ENCODE assay signal across 9 cellular contexts in the genomic region with DNA sequence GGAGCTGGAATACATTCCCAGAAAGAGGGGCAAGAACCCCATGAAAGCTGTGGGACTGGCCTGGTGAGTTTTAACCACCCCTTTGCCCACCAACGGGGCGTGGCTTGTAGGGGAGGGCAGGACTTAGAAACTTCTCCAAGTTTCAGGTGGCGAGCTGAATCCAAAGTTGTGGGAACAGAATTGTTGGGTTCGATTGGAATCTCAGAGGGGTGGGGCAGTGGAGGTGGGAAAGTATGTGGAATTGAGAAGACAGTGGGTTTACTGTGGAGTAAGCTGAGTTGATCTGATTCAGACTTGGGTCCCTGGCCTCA. TPM values are rescaled to one million over a fixed set of nuclear protein-coding genes. Genes with fewer than 3 reads are reported as not detected.
DNase-seq lines count a peak whose midpoint lies in the region; FAIRE-seq and TF ChIP-seq lines count a peak whose summit lies in the region.
"Had no signal": no experiment of that assay in that cellular context is flagged by ENCODE, and none has a peak within 500 bp of the region (broad histone marks: within the 10 kb centered on the region; RNA-seq: fewer than 3 reads in every experiment).

No MANE protein-coding gene starts in this region.

- H3K36me3 Mint-ChIP-seq in T-helper 1 cell treated with Interleukin-12 subunit alpha and Interleukin-12 subunit beta and Interleukin-4 antibody, amounts not matched to agents 30 μg/mL and 1 μg/mL, for 36 hours (ENCODE audit: low read depth) = peaks cover 37% of the 10 kb centered on the region
- H3K36me3 Mint-ChIP-seq in activated naive CD8-positive, alpha-beta T cell = peaks cover 6% of the 10 kb centered on the region

- no peak overlapping the region for H3K27ac Mint-ChIP-seq in T-helper 1 cell treated with Interleukin-12 subunit alpha and Interleukin-12 subunit beta and Interleukin-4 antibody, amounts not matched to agents 30 μg/mL and 1 μg/mL, for 36 hours
- H3K27ac Mint-ChIP-seq in activated naive CD8-positive, alpha-beta T cell = peak overlapping the region; percentile 11

- H3K4me1 Mint-ChIP-seq in T-helper 1 cell treated with Interleukin-12 subunit alpha and Interleukin-12 subunit beta and Interleukin-4 antibody, amounts not matched to agents 30 μg/mL and 1 μg/mL, for 36 hours (ENCODE audit: low read depth) = peaks cover 33% of the 10 kb centered on the region
- H3K4me1 Mint-ChIP-seq in activated naive CD8-positive, alpha-beta T cell (ENCODE audit: low read depth) = peaks cover 43% of the 10 kb centered on the region

- H3K9me3 ChIP-seq in kidney (ENCODE audit: control insufficient read depth in 1 of 2, low read length in 2 of 2) = no peaks in the 10 kb centered on the region
- H3K9me3 ChIP-seq in subcutaneous abdominal adipose tissue (ENCODE audit: control insufficient read depth in 5 of 5, low read length in 5 of 5) = no peaks in the 10 kb centered on the region

- TF ChIP-seq CTCF in kidney (IDR thresholded peaks at IDR 0.05; ENCODE audit: borderline replicate concordance, extremely low read depth, insufficient read depth) = no peak

- H3K9ac ChIP-seq in kidney (ENCODE audit: low read length in 2 of 2) = peak overlapping the region; percentile 43 to 56
- peak overlapping the region in 4 of 5 donors; percentile 78 to 89 (median 82) for H3K9ac ChIP-seq in subcutaneous abdominal adipose tissue (ENCODE audit: low read length in 5 of 5)

- peak overlapping the region; percentile 5 to 43 for H3K27ac ChIP-seq in kidney (ENCODE audit: low read depth in 2 of 2, low read length in 2 of 2)
- peak overlapping the region; percentile 88 for H3K27ac ChIP-seq in subcutaneous abdominal adipose tissue (ENCODE audit: low read depth, low read length)

- no peaks in the 10 kb centered on the region for H3K27me3 Mint-ChIP-seq in T-helper 1 cell treated with Interleukin-12 subunit alpha and Interleukin-12 subunit beta and Interleukin-4 antibody, amounts not matched to agents 30 μg/mL and 1 μg/mL, for 36 hours (ENCODE audit: low read depth)
- no peaks in the 10 kb centered on the region for H3K27me3 Mint-ChIP-seq in activated naive CD8-positive, alpha-beta T cell

- H3K9me3 Mint-ChIP-seq in T-helper 1 cell treated with Interleukin-12 subunit alpha and Interleukin-12 subunit beta and Interleukin-4 antibody, amounts not matched to agents 30 μg/mL and 1 μg/mL, for 36 hours = no peaks in the 10 kb centered on the region
- no peaks in the 10 kb centered on the region for H3K9me3 Mint-ChIP-seq in activated naive CD8-positive, alpha-beta T cell (ENCODE audit: low read depth)

- H3K27me3 ChIP-seq in subcutaneous abdominal adipose tissue (ENCODE audit: control insufficient read depth in 5 of 5, insufficient read depth in 4 of 5, low read length in 5 of 5) = no peaks in the 10 kb centered on the region

- DNase-seq in T-helper 1 cell (no peak), kidney (no peak), HCEC 1CT (no peak), NOMO-1 treated with dmso at 0.1 percent for 144 hours (lab: John Stamatoyannopoulos, UW; ENCODE audit: unreplicated experiment) (no peak), A172 (ENCODE audit: low spot score) (no peak)
- DNase-seq: activated CD4-positive, CD25-positive, alpha-beta regulatory T cell treated with anti-CD3 and anti-CD28 coated beads, Interleukin-2, amount 50 U/mL, for 72 hours had no signal

- H3K4me1 ChIP-seq in kidney (ENCODE audit: control insufficient read depth in 1 of 2, insufficient read depth in 1 of 2, low read depth in 1 of 2, low read length in 2 of 2) = peaks cover 8 to 29% of the 10 kb centered on the region in 2 donors
- H3K4me1 ChIP-seq in subcutaneous abdominal adipose tissue (ENCODE audit: control insufficient read depth in 5 of 5, insufficient read depth in 5 of 5, low read length in 5 of 5) = peaks cover 15 to 74% (median 58%) of the 10 kb centered on the region in 5 donors

- peak overlapping the region; percentile 93 for H3K4me3 Mint-ChIP-seq in T-helper 1 cell treated with Interleukin-12 subunit alpha and Interleukin-12 subunit beta and Interleukin-4 antibody, amounts not matched to agents 30 μg/mL and 1 μg/mL, for 36 hours
- H3K4me3 Mint-ChIP-seq in activated naive CD8-positive, alpha-beta T cell = peak overlapping the region; percentile 95

- H3K36me3 ChIP-seq in kidney (ENCODE audit: control insufficient read depth in 1 of 2, insufficient read depth in 2 of 2, low read length in 2 of 2) (peaks cover 26 to 42% of the 10 kb centered on the region in 2 donors), subcutaneous abdominal adipose tissue (ENCODE audit: control insufficient read depth in 5 of 5, insufficient read depth in 5 of 5, low read length in 5 of 5) (peaks cover 0 to 43% (median 42%) of the 10 kb centered on the region in 5 donors)

- no peak for FAIRE-seq in kidney (lab: Jason Lieb, UNC)

- intact Hi-C loops in kidney (cut with DNase I) = loop anchor here (10.0 kb wide), 1 partner anchor 193 kb away; no protein-coding TSS in a partner anchor

- H3K4me3 ChIP-seq in kidney (ENCODE audit: low read length in 2 of 2) = peak overlapping the region; percentile 81 to 95
- peak overlapping the region in 4 of 5 donors; percentile 83 to 96 (median 88) for H3K4me3 ChIP-seq in subcutaneous abdominal adipose tissue (ENCODE audit: low read depth in 1 of 5, low read length in 5 of 5)

RNA-seq across cellular contexts. Expression of a gene that starts 1.1 kb away (rescaled TPM):
- 90.6 TPM for total RNA-seq in kidney
- polyA plus RNA-seq in kidney (ENCODE audit: insufficient read depth, low read depth, low replicate concordance) = 244 TPM
- 68.9 and 78.6 TPM in 2 replicates for total RNA-seq in A172 (2014; rRNA removed; shearing (Covaris generic))

RNA-seq across cellular contexts. Expression of a gene that starts 1.5 kb away (rescaled TPM):
- total RNA-seq in kidney = 70.1 TPM
- 108 TPM for polyA plus RNA-seq in kidney (ENCODE audit: insufficient read depth, low read depth, low replicate concordance)
- total RNA-seq in A172 (2014; rRNA removed; shearing (Covaris generic)) = 217 and 254 TPM in 2 replicates

RNA-seq across cellular contexts. Expression of a gene that starts 10.6 kb away (rescaled TPM):
- 3.2 TPM for total RNA-seq in kidney
- polyA plus RNA-seq in kidney (ENCODE audit: insufficient read depth, low read depth, low replicate concordance) = 6.0 TPM
- not detected in 2 replicates for total RNA-seq in A172 (2014; rRNA removed; shearing (Covaris generic))

RNA-seq across cellular contexts. Expression of a gene that starts 20.9 kb away (rescaled TPM):
- 217 TPM for total RNA-seq in kidney
- polyA plus RNA-seq in kidney (ENCODE audit: insufficient read depth, low read depth, low replicate concordance) = 130 TPM
- 154 and 170 TPM in 2 replicates for total RNA-seq in A172 (2014; rRNA removed; shearing (Covaris generic))

RNA-seq across cellular contexts. Expression of a gene that starts 54.5 kb away (rescaled TPM):
- 252 TPM for total RNA-seq in kidney
- polyA plus RNA-seq in kidney (ENCODE audit: insufficient read depth, low read depth, low replicate concordance) = 195 TPM
- total RNA-seq in A172 (2014; rRNA removed; shearing (Covaris generic)) = 489 and 514 TPM in 2 replicates
